Comparison of ENCODE assay signal across 9 cellular contexts in genomic region chr22:31218565-31219262, GRCh38. TPM values are rescaled to one million over a fixed set of nuclear protein-coding genes. Genes with fewer than 3 reads are reported as not detected.
DNase-seq lines count a peak whose midpoint lies in the region; ATAC-seq, FAIRE-seq and TF ChIP-seq lines count a peak whose summit lies in the region.
"Had no signal": no experiment of that assay in that cellular context is flagged by ENCODE, and none has a peak within 500 bp of the region (broad histone marks: within the 10 kb centered on the region; RNA-seq: fewer than 3 reads in every experiment).

No MANE protein-coding gene starts in this region.

- no peak overlapping the region for H3K4me3 ChIP-seq in CD8-positive, alpha-beta memory T cell (ENCODE audit: low read length)
- H3K4me3 ChIP-seq in HEK293 (ENCODE audit: low read depth, low read length) (no peak overlapping the region), pancreas (no peak overlapping the region)
- H3K4me3 ChIP-seq: ovary had no signal

- H3K4me1 ChIP-seq in CD8-positive, alpha-beta memory T cell (ENCODE audit: insufficient read depth, low read length), result peaks cover 20% of the 10 kb centered on the region
- peaks cover 31% of the 10 kb centered on the region for H3K4me1 ChIP-seq in HEK293 (ENCODE audit: control insufficient read depth, insufficient read depth, low read length)
- peaks cover 58 to 94% (median 76%) of the 10 kb centered on the region in 3 donors for H3K4me1 ChIP-seq in pancreas

- H3K27ac Mint-ChIP-seq in CD8-positive, alpha-beta memory T cell, result peak overlapping the region in 5 of 8 donors; percentile 33 to 92 (median 73)
- peak overlapping the region; percentile 71 for H3K27ac Mint-ChIP-seq in chondrocyte (ENCODE audit: unreplicated experiment)

- POLR2A ChIA-PET in CD8-positive, alpha-beta memory T cell (lab: Charles Lee), result no interaction called here
- POLR2A ChIA-PET in HEK293 (lab: Yijun Ruan, JAX), result interaction anchor here (0.6 to 1.7 kb wide), 4 partner anchors 9 to 223 kb away, joined by 3 to 8 read pairs (median 4); partner anchors contain the start of gene PIK3IP1

- peaks cover 35 to 57% (median 55%) of the 10 kb centered on the region in 3 donors for H3K4me1 Mint-ChIP-seq in CD8-positive, alpha-beta memory T cell
- H3K4me1 Mint-ChIP-seq in chondrocyte (ENCODE audit: low read depth), result peaks cover 18% of the 10 kb centered on the region

- DNase-seq in CD8-positive, alpha-beta memory T cell, result no peak
- no peak for DNase-seq in chondrocyte (ENCODE audit: low spot score)
- DNase-seq in pancreas, result no peak
- no peak for DNase-seq in RKO (ENCODE audit: low spot score)
- DNase-seq: NCI-H187, ovary had no signal

- peaks cover 0 to 12% (median 5%) of the 10 kb centered on the region in 3 donors for H3K36me3 Mint-ChIP-seq in CD8-positive, alpha-beta memory T cell
- H3K36me3 Mint-ChIP-seq in chondrocyte (ENCODE audit: low read depth), result peaks cover 2% of the 10 kb centered on the region

- no peaks in the 10 kb centered on the region for H3K36me3 ChIP-seq in CD8-positive, alpha-beta memory T cell (ENCODE audit: insufficient read depth, low read length)
- H3K36me3 ChIP-seq in HEK293 (ENCODE audit: control insufficient read depth in 2 of 2, insufficient read depth in 1 of 2, low read length in 2 of 2) (no peaks in the 10 kb centered on the region; a peak in 1 of 3 replicates), pancreas (no peaks in the 10 kb centered on the region)
- H3K36me3 ChIP-seq: ovary had no signal

- H3K4me3 Mint-ChIP-seq in CD8-positive, alpha-beta memory T cell, result no peak overlapping the region
- no peak overlapping the region for H3K4me3 Mint-ChIP-seq in chondrocyte (ENCODE audit: unreplicated experiment)

- intact Hi-C loops in pancreas (cut with DNase I), result no loop called here

- 41 to 45% methylated on average over 4 of the region's 4 CpGs for WGBS in pancreas, 2 donors

- no peaks in the 10 kb centered on the region for H3K27me3 ChIP-seq in CD8-positive, alpha-beta memory T cell (ENCODE audit: insufficient read depth, low read length, poor library complexity, severe bottlenecking)
- no peaks in the 10 kb centered on the region for H3K27me3 ChIP-seq in pancreas
- H3K27me3 ChIP-seq: ovary had no signal

- CTCF ChIA-PET in CD8-positive, alpha-beta memory T cell (lab: Charles Lee), result interaction anchor here (0.8 to 1.5 kb wide), 5 partner anchors 12 to 299 kb away, joined by 3 to 5 read pairs (median 5); no protein-coding TSS in a partner anchor
- CTCF ChIA-PET in HEK293 (lab: Yijun Ruan, JAX), result interaction anchor here (0.6 to 4.4 kb wide), 10 partner anchors 8 to 544 kb away, joined by 3 to 32 read pairs (median 6); partner anchors contain the start of gene SELENOM

- no peak overlapping the region for H3K27ac ChIP-seq in CD8-positive, alpha-beta memory T cell (ENCODE audit: low read depth, low read length)
- H3K27ac ChIP-seq in HEK293 (ENCODE audit: extremely low read depth, low read depth, low read length) (peak overlapping the region; percentile 65), pancreas (peak overlapping the region; percentile 49 to 84 (median 70))
- H3K27ac ChIP-seq: ovary had no signal

- no peaks in the 10 kb centered on the region for H3K9me3 Mint-ChIP-seq in CD8-positive, alpha-beta memory T cell
- H3K9me3 Mint-ChIP-seq in chondrocyte (ENCODE audit: low read depth), result no peaks in the 10 kb centered on the region

- H3K9me3 ChIP-seq in CD8-positive, alpha-beta memory T cell (ENCODE audit: low read length), result no peaks in the 10 kb centered on the region
- H3K9me3 ChIP-seq in HEK293 (ENCODE audit: control insufficient read depth, insufficient read depth, low read depth, low read length), result no peaks in the 10 kb centered on the region
- H3K9me3 ChIP-seq in pancreas, result no peaks in the 10 kb centered on the region
- H3K9me3 ChIP-seq: ovary had no signal

- TF ChIP-seq CTCF in HEK293 (tag by site-specific recombination; IDR thresholded peaks at IDR 0.05) (no peak), chondrocyte (IDR thresholded peaks at IDR 0.05) (no peak), pancreas (IDR thresholded peaks at IDR 0.05) (no peak)

- no peak for FAIRE-seq in pancreas (lab: Jason Lieb, UNC)

- H3K27me3 Mint-ChIP-seq in CD8-positive, alpha-beta memory T cell, result no peaks in the 10 kb centered on the region
- no peaks in the 10 kb centered on the region for H3K27me3 Mint-ChIP-seq in chondrocyte (ENCODE audit: low read depth)

- no peak for ATAC-seq in pancreas
- no peak for ATAC-seq in HG03342 (IDR thresholded peaks at IDR 0.05; ENCODE audit: unreplicated experiment)
- no peak for ATAC-seq in GM21737 (IDR thresholded peaks at IDR 0.05; ENCODE audit: unreplicated experiment)

TF ChIP-seq in HEK293, 187 proteins besides CTCF, POLR2A, EP300 and RAD21:
- peak; percentile 53; the same call in 1 of the 2 replicates for TF ChIP-seq TRIM28 (IDR thresholded peaks at IDR 0.05; ENCODE audit: borderline replicate concordance, low read length)
- TF ChIP-seq ZNF580 (tag by site-specific recombination; IDR thresholded peaks at IDR 0.05), result 0 out of 2 replicates have a peak, but pooled peaks have one; percentile 27
- TF ChIP-seq FEZF1 (tag by site-specific recombination; IDR thresholded peaks at IDR 0.05), result peak; percentile 84
- TF ChIP-seq ZNF664 (tag by site-specific recombination; IDR thresholded peaks at IDR 0.05), result no peak
- TF ChIP-seq ZNF692 (tag by site-specific recombination; IDR thresholded peaks at IDR 0.05), result 0 out of 2 replicates have a peak, but pooled peaks have one; percentile 13

RNA-seq across cellular contexts. Expression of gene LIMK2, which starts 6.6 kb away (rescaled TPM):
- 10 to 100 TPM; 25.1 to 27.7 TPM for total RNA-seq in CD8-positive, alpha-beta memory T cell
- polyA plus RNA-seq in CD8-positive, alpha-beta memory T cell, result 19.0 TPM
- total RNA-seq in chondrocyte, result 54.4 to 91.0 TPM (median 58.6 TPM) in 3 replicates
- total RNA-seq in pancreas, result 10 to 100 TPM; 21.1 to 34.9 (median 27.7) TPM
- polyA plus RNA-seq in pancreas, result 10 to 100 TPM; 20.5 to 25.2 TPM

RNA-seq across cellular contexts. Expression of gene RNF185, which starts 58.7 kb away (rescaled TPM):
- total RNA-seq in CD8-positive, alpha-beta memory T cell, result 10 to 100 TPM; 28.1 to 30.5 TPM
- 23.7 TPM for polyA plus RNA-seq in CD8-positive, alpha-beta memory T cell
- total RNA-seq in chondrocyte (28.6 to 36.9 TPM (median 35.8 TPM) in 3 replicates), pancreas (10 to 100 TPM in 5 of 6 donors, 1 to 10 TPM in 1; 9.5 to 19.6 (median 14.0) TPM)
- 10 to 100 TPM in 1 of 2 donors, 1 to 10 TPM in 1; 9.4 to 18.9 TPM for polyA plus RNA-seq in pancreas
